ENCODE assay signal across 18 cellular contexts in genomic region chr6:131212024-131212423, GRCh38.
DNase-seq lines count a peak whose midpoint lies in the region; ATAC-seq, FAIRE-seq and TF ChIP-seq lines count a peak whose summit lies in the region.
"Had no signal": no experiment of that assay in that cellular context is flagged by ENCODE, and none has a peak within 500 bp of the region (broad histone marks: within the 10 kb centered on the region; RNA-seq: fewer than 3 reads in every experiment).

No MANE protein-coding gene starts in this region.

- H3K4me1 Mint-ChIP-seq in neural progenitor cell, result no peaks in the 10 kb centered on the region

- no peaks in the 10 kb centered on the region for H3K36me3 Mint-ChIP-seq in neural progenitor cell

- no peak overlapping the region for H3K4me3 ChIP-seq in A673 (ENCODE audit: low read depth, low read length, poor library complexity, severe bottlenecking)
- no peak overlapping the region for H3K4me3 ChIP-seq in SK-N-MC
- H3K4me3 ChIP-seq in neural progenitor cell, result no peak overlapping the region
- H3K4me3 ChIP-seq: GM23248 had no signal

- peaks cover 8% of the 10 kb centered on the region for H3K36me3 ChIP-seq in A673 (ENCODE audit: insufficient read depth, low read length, poor library complexity, severe bottlenecking)
- H3K36me3 ChIP-seq in SK-N-MC (ENCODE audit: insufficient read depth, low read length), result peaks cover 15% of the 10 kb centered on the region
- no peaks in the 10 kb centered on the region for H3K36me3 ChIP-seq in neural progenitor cell

- no peak overlapping the region for H2AFZ ChIP-seq in neural progenitor cell (replicated peaks)
- H2AFZ ChIP-seq: GM23248 had no signal

- H3K27me3 ChIP-seq in A673 (replicated peaks; ENCODE audit: insufficient read depth, low read depth, low read length, poor library complexity), result no peaks in the 10 kb centered on the region
- no peaks in the 10 kb centered on the region for H3K27me3 ChIP-seq in neural progenitor cell

- no peaks in the 10 kb centered on the region for H3K79me2 ChIP-seq in neural progenitor cell (ENCODE audit: low read depth)

- H3K27me3 Mint-ChIP-seq in neural progenitor cell (ENCODE audit: insufficient read depth, low read depth), result no peaks in the 10 kb centered on the region
- H3K27me3 Mint-ChIP-seq: B cell; CD4-positive, alpha-beta T cell; IgD-negative memory B cell had no signal

- H3K4me1 ChIP-seq in A673 (ENCODE audit: insufficient read depth, low read length, poor library complexity, severe bottlenecking) (peaks cover 85% of the 10 kb centered on the region), neural progenitor cell (peaks cover 5% of the 10 kb centered on the region)

- H3F3A ChIP-seq in neural progenitor cell (ENCODE audit: low read depth), result no peaks in the 10 kb centered on the region

- no TSS peak for BruUV-seq in A673 (replicated peaks; lab: Mats Ljungman, UMichigan)

- ATAC-seq in GM19395 (IDR thresholded peaks at IDR 0.05; ENCODE audit: unreplicated experiment), result no peak

- no peaks in the 10 kb centered on the region for H4K20me1 ChIP-seq in neural progenitor cell (ENCODE audit: low read depth)

- peak; percentile 21 for FAIRE-seq in islet of Langerhans (lab: Jason Lieb, UNC)
- FAIRE-seq: G401.6, GM12892, H54 had no signal

- DNase-seq in A673 (ENCODE audit: low spot score) (no peak), HCEC 1CT (peak; percentile 39), SK-N-MC (ENCODE audit: low read depth, low spot score) (no peak), neural progenitor cell (ENCODE audit: low spot score) (no peak)
- DNase-seq in activated CD4-positive, alpha-beta T cell treated with anti-CD3 and anti-CD28 coated beads, Interleukin-2, amount 50 U/mL, for 4 hours, result no peak
- DNase-seq: C1 segment of cervical spinal cord; Calu3; CD4-positive, alpha-beta T cell; DMS 273 treated with DMSO at 0.1 percent for 48 hours; GM23248; KG1 had no signal

- intact Hi-C loops in A673 (cut with micrococcal nuclease; ENCODE audit: unreplicated experiment), result no loop called here

- H3K27ac Mint-ChIP-seq in neural progenitor cell, result no peak overlapping the region
- H3K27ac Mint-ChIP-seq: B cell, IgD-negative memory B cell had no signal

- no peak overlapping the region for H3K4me2 ChIP-seq in neural progenitor cell

- H3K9me3 Mint-ChIP-seq in neural progenitor cell, result no peaks in the 10 kb centered on the region
- H3K9me3 Mint-ChIP-seq: IgD-negative memory B cell had no signal

- no peak overlapping the region for H3K4me3 Mint-ChIP-seq in neural progenitor cell
- H3K4me3 Mint-ChIP-seq: B cell, IgD-negative memory B cell had no signal

- CTCF ChIA-PET in A673 (lab: Charles Lee), result no interaction called here

- POLR2A ChIA-PET in A673 (lab: Charles Lee; ENCODE audit: low non-redundant PET), result no interaction called here

- H3K9ac ChIP-seq in SK-N-MC (ENCODE audit: insufficient read length), result no peak overlapping the region
- no peak overlapping the region for H3K9ac ChIP-seq in neural progenitor cell
- H3K9ac ChIP-seq: GM23248 had no signal

- peak overlapping the region; percentile 28 for H3K27ac ChIP-seq in A673 (ENCODE audit: low read depth, low read length, poor library complexity, severe bottlenecking)
- H3K27ac ChIP-seq in SK-N-MC, result peak overlapping the region; percentile 63
- no peak overlapping the region for H3K27ac ChIP-seq in neural progenitor cell
- H3K27ac ChIP-seq: GM23248 had no signal

- TF ChIP-seq CTCF in A673 (conservative IDR thresholded peaks at IDR 0.05; ENCODE audit: low read depth, low read length), result no peak
- no peak for TF ChIP-seq CTCF in neural progenitor cell (IDR thresholded peaks at IDR 0.05)

- no peaks in the 10 kb centered on the region for H3K9me3 ChIP-seq in A673 (ENCODE audit: low read depth, low read length, poor library complexity, severe bottlenecking)
- H3K9me3 ChIP-seq in SK-N-MC (ENCODE audit: low read depth, low read length), result no peaks in the 10 kb centered on the region
- H3K9me3 ChIP-seq in neural progenitor cell (ENCODE audit: low read depth), result no peaks in the 10 kb centered on the region
